Comparison of ENCODE assay signal across 28 cellular contexts in genomic region chr2:40754912-40755311, GRCh38.
"Had no signal": no experiment of that assay in that cellular context is flagged by ENCODE, and none has a peak within 500 bp of the region (broad histone marks: within the 10 kb centered on the region; RNA-seq: fewer than 3 reads in every experiment).

No MANE protein-coding gene starts in this region.

- H3K27me3 Mint-ChIP-seq: stimulated activated memory B cell treated with anti-CD40 and anti-IgM and Interleukin-4, amounts not matched to agents 10 μg/mL and 1 μg/mL and 100 μg/mL, for 72 hours; stimulated activated naive B cell treated with anti-CD40 and anti-IgM and Interleukin-4, amounts not matched to agents 10 μg/mL and 1 μg/mL and 100 μg/mL, for 72 hours; stimulated activated naive CD8-positive, alpha-beta T cell treated with anti-CD3 and anti-CD28 coated beads, Interleukin-15, amount 100 ng/mL, for 72 hours; stimulated activated naive CD8-positive, alpha-beta T cell treated with anti-CD3 and anti-CD28 coated beads, Interleukin-15, Interleukin-2, amounts not matched to agents 100 ng/mL and 50 ng/mL, for 24 hours; type B pancreatic cell had no signal

- H3K4me3 ChIP-seq: stomach, suprapubic skin, testis, thoracic aorta, thyroid gland, tibial artery, tibial nerve, transverse colon, upper lobe of left lung, upper lobe of right lung, uterus, vagina had no signal

- H3K9me3 ChIP-seq: stomach, suprapubic skin, testis, thoracic aorta, thyroid gland, tibial artery, tibial nerve, transverse colon, upper lobe of left lung, upper lobe of right lung, uterus, vagina had no signal

- H3K27ac ChIP-seq: stomach, suprapubic skin, testis, thoracic aorta, thyroid gland, tibial artery, tibial nerve, transverse colon, upper lobe of left lung, upper lobe of right lung, uterus, vagina had no signal

- ATAC-seq: stimulated activated effector memory CD8-positive, alpha-beta T cell treated with anti-CD3 and anti-CD28 coated beads, Interleukin-12 subunit alpha, Interleukin-12 subunit beta, amount 100 ng/mL, for 72 hours; stimulated activated memory B cell treated with anti-CD40 and anti-IgM and Interleukin-4, amounts not matched to agents 10 μg/mL and 1 μg/mL and 100 μg/mL, for 72 hours; stimulated activated naive B cell treated with anti-CD40 and anti-IgM and Interleukin-4, amounts not matched to agents 10 μg/mL and 1 μg/mL and 100 μg/mL, for 72 hours; stimulated activated naive CD8-positive, alpha-beta T cell treated with anti-CD3 and anti-CD28 coated beads, Interleukin-15, amount 100 ng/mL, for 72 hours; stimulated activated naive CD8-positive, alpha-beta T cell treated with anti-CD3 and anti-CD28 coated beads, Interleukin-15, Interleukin-2, amounts not matched to agents 100 U/mL and 50 U/mL, for 24 hours; upper lobe of right lung had no signal

- H3K4me3 Mint-ChIP-seq: stimulated activated effector memory CD8-positive, alpha-beta T cell treated with anti-CD3 and anti-CD28 coated beads, Interleukin-12 subunit alpha, Interleukin-12 subunit beta, amount 100 ng/mL, for 72 hours; stimulated activated memory B cell treated with anti-CD40 and anti-IgM and Interleukin-4, amounts not matched to agents 10 μg/mL and 1 μg/mL and 100 μg/mL, for 72 hours; stimulated activated naive B cell treated with anti-CD40 and anti-IgM and Interleukin-4, amounts not matched to agents 10 μg/mL and 1 μg/mL and 100 μg/mL, for 72 hours; stimulated activated naive CD8-positive, alpha-beta T cell treated with anti-CD3 and anti-CD28 coated beads, Interleukin-15, amount 100 ng/mL, for 72 hours; stimulated activated naive CD8-positive, alpha-beta T cell treated with anti-CD3 and anti-CD28 coated beads, Interleukin-15, Interleukin-2, amounts not matched to agents 100 ng/mL and 50 ng/mL, for 24 hours; type B pancreatic cell had no signal

- H3K4me1 ChIP-seq: thyroid gland, upper lobe of left lung, upper lobe of right lung, uterus had no signal

- H3K27me3 ChIP-seq: stomach, suprapubic skin, testis, thyroid gland, tibial artery, tibial nerve, transverse colon, upper lobe of left lung, upper lobe of right lung, uterus, vagina had no signal

- H3K9me3 Mint-ChIP-seq: stimulated activated memory B cell treated with anti-CD40 and anti-IgM and Interleukin-4, amounts not matched to agents 10 μg/mL and 1 μg/mL and 100 μg/mL, for 72 hours; stimulated activated naive B cell treated with anti-CD40 and anti-IgM and Interleukin-4, amounts not matched to agents 10 μg/mL and 1 μg/mL and 100 μg/mL, for 72 hours; stimulated activated naive CD8-positive, alpha-beta T cell treated with anti-CD3 and anti-CD28 coated beads, Interleukin-15, amount 100 ng/mL, for 72 hours; stimulated activated naive CD8-positive, alpha-beta T cell treated with anti-CD3 and anti-CD28 coated beads, Interleukin-15, Interleukin-2, amounts not matched to agents 100 ng/mL and 50 ng/mL, for 24 hours; type B pancreatic cell had no signal

- DNase-seq: stimulated activated CD4-positive, alpha-beta T cell treated with anti-CD3 and anti-CD28 coated beads, Interleukin-2, amount 100 ng/mL, for 48 hours; stimulated activated CD4-positive, alpha-beta T cell treated with anti-CD3 and anti-CD28 coated beads, Interleukin-4, amount 100 ng/mL, for 1 hour; stimulated activated CD4-positive, alpha-beta T cell treated with anti-CD3 and anti-CD28 coated beads, Interleukin-4, amount 100 ng/mL, for 24 hours; stimulated activated CD4-positive, alpha-beta T cell treated with anti-CD3 and anti-CD28 coated beads, Interleukin-4, amount 100 ng/mL, for 4 hours; stimulated activated CD8-positive, alpha-beta memory T cell treated with anti-CD3 and anti-CD28 coated beads, Interleukin-4, amount 100 ng/mL, for 48 hours; stimulated activated naive B cell treated with anti-CD40 and anti-IgM and Interleukin-4, amounts not matched to agents 10 μg/mL and 1 μg/mL and 100 μg/mL, for 72 hours; stimulated activated naive CD4-positive, alpha-beta T cell; stimulated activated naive CD4-positive, alpha-beta T cell treated with Interleukin-2 at 50 U/mL for 16 hours; stimulated activated naive CD8-positive, alpha-beta T cell treated with anti-CD3 and anti-CD28 coated beads, Interleukin-15, amount 100 ng/mL, for 72 hours; stimulated activated naive CD8-positive, alpha-beta T cell treated with anti-CD3 and anti-CD28 coated beads, Interleukin-15, Interleukin-2, amounts not matched to agents 100 U/mL and 50 U/mL, for 24 hours; stomach; substantia nigra; testis; thyroid gland; tibial artery; transverse colon; trophoblast cell; upper lobe of left lung; upper lobe of right lung; uterus had no signal

- H3K4me1 Mint-ChIP-seq: stimulated activated effector memory CD8-positive, alpha-beta T cell treated with anti-CD3 and anti-CD28 coated beads, Interleukin-12 subunit alpha, Interleukin-12 subunit beta, amount 100 ng/mL, for 72 hours; stimulated activated memory B cell treated with anti-CD40 and anti-IgM and Interleukin-4, amounts not matched to agents 10 μg/mL and 1 μg/mL and 100 μg/mL, for 72 hours; stimulated activated naive B cell treated with anti-CD40 and anti-IgM and Interleukin-4, amounts not matched to agents 10 μg/mL and 1 μg/mL and 100 μg/mL, for 72 hours; stimulated activated naive CD8-positive, alpha-beta T cell treated with anti-CD3 and anti-CD28 coated beads, Interleukin-15, amount 100 ng/mL, for 72 hours had no signal

- H3K36me3 ChIP-seq: stomach, suprapubic skin, thoracic aorta, thyroid gland, tibial artery, tibial nerve, transverse colon, upper lobe of left lung, upper lobe of right lung, uterus, vagina had no signal

- H3K27ac Mint-ChIP-seq: stimulated activated effector memory CD8-positive, alpha-beta T cell treated with anti-CD3 and anti-CD28 coated beads, Interleukin-12 subunit alpha, Interleukin-12 subunit beta, amount 100 ng/mL, for 72 hours; stimulated activated memory B cell treated with anti-CD40 and anti-IgM and Interleukin-4, amounts not matched to agents 10 μg/mL and 1 μg/mL and 100 μg/mL, for 72 hours; stimulated activated naive B cell treated with anti-CD40 and anti-IgM and Interleukin-4, amounts not matched to agents 10 μg/mL and 1 μg/mL and 100 μg/mL, for 72 hours; stimulated activated naive CD8-positive, alpha-beta T cell treated with anti-CD3 and anti-CD28 coated beads, Interleukin-15, amount 100 ng/mL, for 72 hours; stimulated activated naive CD8-positive, alpha-beta T cell treated with anti-CD3 and anti-CD28 coated beads, Interleukin-15, Interleukin-2, amounts not matched to agents 100 ng/mL and 50 ng/mL, for 24 hours; type B pancreatic cell had no signal

- H3K36me3 Mint-ChIP-seq: stimulated activated effector memory CD8-positive, alpha-beta T cell treated with anti-CD3 and anti-CD28 coated beads, Interleukin-12 subunit alpha, Interleukin-12 subunit beta, amount 100 ng/mL, for 72 hours; stimulated activated memory B cell treated with anti-CD40 and anti-IgM and Interleukin-4, amounts not matched to agents 10 μg/mL and 1 μg/mL and 100 μg/mL, for 72 hours; stimulated activated naive B cell treated with anti-CD40 and anti-IgM and Interleukin-4, amounts not matched to agents 10 μg/mL and 1 μg/mL and 100 μg/mL, for 72 hours; type B pancreatic cell had no signal
